15 cellular contexts compared by ENCODE assay signal in the genomic region with DNA sequence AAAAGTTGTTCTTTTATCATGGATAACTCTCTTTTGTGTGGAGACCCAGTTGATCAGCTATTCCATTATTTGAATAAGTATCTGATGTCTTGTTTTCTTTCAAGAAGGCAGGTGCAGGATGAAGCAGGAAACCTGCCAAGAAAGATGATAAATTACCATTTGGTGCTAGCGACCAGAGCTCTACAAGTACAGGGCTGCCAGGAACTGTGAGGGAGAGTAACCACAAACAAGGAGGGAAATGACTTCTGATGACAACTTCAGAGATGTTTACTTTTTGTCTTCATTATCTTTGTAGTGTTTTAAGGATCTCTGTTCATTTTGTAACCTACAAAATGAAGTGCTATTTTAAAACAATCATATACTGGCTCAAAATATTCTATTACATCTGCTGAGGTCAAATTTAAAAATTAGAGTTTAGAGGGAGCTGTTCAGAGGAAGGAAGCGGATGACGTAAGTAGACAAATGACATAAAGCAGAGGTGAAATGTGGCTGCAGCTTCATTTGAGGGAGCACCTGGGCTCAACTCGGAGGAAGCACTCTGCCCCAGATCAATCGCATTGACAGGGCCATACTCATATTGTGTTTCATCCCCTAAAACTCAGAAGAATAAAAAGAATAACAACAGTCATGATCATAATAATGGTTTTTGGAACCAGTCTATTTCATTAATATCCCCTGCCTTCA.
A peak's percentile ranks its signal among the peaks of the same experiment; 100 is the strongest.
DNase-seq lines count a peak whose midpoint lies in the region; ATAC-seq lines count a peak whose summit lies in the region.
"Had no signal": no experiment of that assay in that cellular context is flagged by ENCODE, and none has a peak within 500 bp of the region (broad histone marks: within the 10 kb centered on the region; RNA-seq: fewer than 3 reads in every experiment).

No MANE protein-coding gene starts in this region.

- peaks cover 14% of the 10 kb centered on the region for H3K4me1 Mint-ChIP-seq in activated CD8-positive, alpha-beta T cell treated with anti-CD3 and anti-CD28 coated beads, Interleukin-2, amount 10 ng/mL, durations not matched to agents 7 days and 5 days (ENCODE audit: low read depth)
- H3K4me1 Mint-ChIP-seq: CD14-positive monocyte had no signal

- peak; percentile 59 for ATAC-seq in HG03354 (IDR thresholded peaks at IDR 0.05; ENCODE audit: poor library complexity, severe bottlenecking, unreplicated experiment)
- no peak for ATAC-seq in activated CD8-positive, alpha-beta T cell treated with anti-CD3 and anti-CD28 coated beads, Interleukin-2, amount 10 ng/mL, durations not matched to agents 7 days and 5 days
- no peak for ATAC-seq in HG03378 (IDR thresholded peaks at IDR 0.05; ENCODE audit: unreplicated experiment)
- ATAC-seq in GM19328 (IDR thresholded peaks at IDR 0.05; ENCODE audit: unreplicated experiment), result no peak
- ATAC-seq in HG02852 (IDR thresholded peaks at IDR 0.05; ENCODE audit: unreplicated experiment), result no peak
- ATAC-seq: activated CD8-positive, alpha-beta memory T cell treated with anti-CD3 and anti-CD28 coated beads, Interleukin-2, amount 10 ng/mL, durations not matched to agents 7 days and 5 days had no signal

- DNase-seq in COR-L47 (lab: John Stamatoyannopoulos, UW) (peak; percentile 90), NCI-H2196 (lab: John Stamatoyannopoulos, UW; ENCODE audit: unreplicated experiment) (peak; percentile 89), Ammon's horn (ENCODE audit: low spot score) (no peak)
- no peak for DNase-seq in activated CD8-positive, alpha-beta T cell treated with anti-CD3 and anti-CD28 coated beads, Interleukin-2, amount 10 ng/mL, durations not matched to agents 7 days and 5 days
- DNase-seq: activated CD8-positive, alpha-beta memory T cell treated with anti-CD3 and anti-CD28 coated beads, Interleukin-2, amount 10 ng/mL, durations not matched to agents 7 days and 5 days; hippocampal formation; NCI-H1048; T-helper 9 cell; testis had no signal

- peak overlapping the region; percentile 3 for H3K27ac Mint-ChIP-seq in activated CD8-positive, alpha-beta T cell treated with anti-CD3 and anti-CD28 coated beads, Interleukin-2, amount 10 ng/mL, durations not matched to agents 7 days and 5 days
- H3K27ac Mint-ChIP-seq: activated CD8-positive, alpha-beta memory T cell treated with anti-CD3 and anti-CD28 coated beads, Interleukin-2, amount 10 ng/mL, durations not matched to agents 7 days and 5 days; CD14-positive monocyte had no signal

- H3K27me3 Mint-ChIP-seq in activated CD8-positive, alpha-beta T cell treated with anti-CD3 and anti-CD28 coated beads, Interleukin-2, amount 10 ng/mL, durations not matched to agents 7 days and 5 days (ENCODE audit: low read depth), result no peaks in the 10 kb centered on the region
- H3K27me3 Mint-ChIP-seq: activated CD8-positive, alpha-beta memory T cell treated with anti-CD3 and anti-CD28 coated beads, Interleukin-2, amount 10 ng/mL, durations not matched to agents 7 days and 5 days; IgD-negative memory B cell had no signal

- H3K9me3 Mint-ChIP-seq in activated CD8-positive, alpha-beta T cell treated with anti-CD3 and anti-CD28 coated beads, Interleukin-2, amount 10 ng/mL, durations not matched to agents 7 days and 5 days (ENCODE audit: insufficient read depth), result no peaks in the 10 kb centered on the region
- H3K9me3 Mint-ChIP-seq: IgD-negative memory B cell had no signal

- POLR2A ChIA-PET in activated CD8-positive, alpha-beta T cell treated with anti-CD3 and anti-CD28 coated beads, Interleukin-2, amount 10 ng/mL, durations not matched to agents 7 days and 5 days (lab: Charles Lee), result no interaction called here

- no peak overlapping the region for H3K4me3 Mint-ChIP-seq in activated CD8-positive, alpha-beta T cell treated with anti-CD3 and anti-CD28 coated beads, Interleukin-2, amount 10 ng/mL, durations not matched to agents 7 days and 5 days
- H3K4me3 Mint-ChIP-seq: activated CD8-positive, alpha-beta memory T cell treated with anti-CD3 and anti-CD28 coated beads, Interleukin-2, amount 10 ng/mL, durations not matched to agents 7 days and 5 days; CD14-positive monocyte had no signal

- H3K36me3 Mint-ChIP-seq in activated CD8-positive, alpha-beta T cell treated with anti-CD3 and anti-CD28 coated beads, Interleukin-2, amount 10 ng/mL, durations not matched to agents 7 days and 5 days (ENCODE audit: low read depth), result no peaks in the 10 kb centered on the region
- H3K36me3 Mint-ChIP-seq: activated CD8-positive, alpha-beta memory T cell treated with anti-CD3 and anti-CD28 coated beads, Interleukin-2, amount 10 ng/mL, durations not matched to agents 7 days and 5 days; CD14-positive monocyte had no signal

- CTCF ChIA-PET in activated CD8-positive, alpha-beta T cell treated with anti-CD3 and anti-CD28 coated beads, Interleukin-2, amount 10 ng/mL, durations not matched to agents 7 days and 5 days (lab: Charles Lee), result no interaction called here

Comparison
In these comparisons a context has a peak if more than half of its experiments do, and no peak if none do; other contexts are left out.
1. DNase-seq: peak in COR-L47 (single experiment) and NCI-H2196 (single experiment); none in activated CD8-positive, alpha-beta T cell treated with anti-CD3 and anti-CD28 coated beads, Interleukin-2, amount 10 ng/mL, durations not matched to agents 7 days and 5 days (single experiment) and Ammon's horn (single experiment).